Comparison of ENCODE assay signal across 26 cellular contexts in genomic region chr12:6438345-6438744, GRCh38. TPM values are rescaled to one million over a fixed set of nuclear protein-coding genes. Genes with fewer than 3 reads are reported as not detected.
A peak's percentile ranks its signal among the peaks of the same experiment; 100 is the strongest.
DNase-seq lines count a peak whose midpoint lies in the region; ATAC-seq and TF ChIP-seq lines count a peak whose summit lies in the region.
"Had no signal": no experiment of that assay in that cellular context is flagged by ENCODE, and none has a peak within 500 bp of the region (broad histone marks: within the 10 kb centered on the region; RNA-seq: fewer than 3 reads in every experiment).

No MANE protein-coding gene starts in this region.

- ATAC-seq in RWPE2 (ENCODE audit: low read depth), result no peak
- no peak for ATAC-seq in sciatic nerve
- ATAC-seq: activated T-cell treated with anti-CD3 and anti-CD28 coated beads, Interleukin-2, amount 50 U/mL, for 72 hours; left cardiac atrium had no signal

- no peaks in the 10 kb centered on the region for H3K9me3 ChIP-seq in RWPE2 (ENCODE audit: severe bottlenecking)
- H3K9me3 ChIP-seq: transverse colon had no signal

- H3K36me3 Mint-ChIP-seq in activated CD4-positive, alpha-beta T cell treated with anti-CD3 and anti-CD28 coated beads, Interleukin-2, amount 10 ng/mL, durations not matched to agents 24 days and 14 days (ENCODE audit: low read depth), result no peaks in the 10 kb centered on the region
- H3K36me3 Mint-ChIP-seq: neural progenitor cell had no signal

- no peak overlapping the region for H3K4me3 ChIP-seq in RWPE2 (ENCODE audit: severe bottlenecking)
- H3K4me3 ChIP-seq: dorsolateral prefrontal cortex, neural progenitor cell, transverse colon had no signal

- no peaks in the 10 kb centered on the region for H3K36me3 ChIP-seq in RWPE2 (ENCODE audit: low read depth)
- H3K36me3 ChIP-seq: neural progenitor cell, transverse colon had no signal

- intact Hi-C loops in activated CD4-positive, alpha-beta T cell treated with anti-CD3 and anti-CD28 coated beads, Interleukin-2, amount 10 ng/mL, durations not matched to agents 24 days and 14 days (cut with micrococcal nuclease), result no loop called here
- intact Hi-C loops in sciatic nerve (cut with DNase I), result no loop called here

- no peak for DNase-seq in activated CD4-positive, alpha-beta T cell treated with anti-CD3 and anti-CD28 coated beads, Interleukin-2, amount 10 ng/mL, durations not matched to agents 24 days and 14 days
- no peak for DNase-seq in activated CD4-positive, alpha-beta T cell treated with anti-CD3 and anti-CD28 coated beads for 1 hour
- peak; percentile 15 for DNase-seq in RWPE2 (ENCODE audit: low spot score)
- DNase-seq in sciatic nerve (ENCODE audit: low spot score), result peak; percentile 32
- DNase-seq in putamen (ENCODE audit: low spot score), result no peak
- no peak for DNase-seq in KG1 (lab: John Stamatoyannopoulos, UW)
- DNase-seq: 8988T; activated CD4-positive, alpha-beta T cell treated with anti-CD3 and anti-CD28 coated beads, Interleukin-2, amount 50 U/mL, for 1 hour; activated T-cell treated with anti-CD3 and anti-CD28 coated beads, Interleukin-2, amount 50 U/mL, for 72 hours; cerebellar nuclear complex; EL; H9; left cardiac atrium; NCI-H2107; NCI-H446; NCI-H82; stimulated activated CD4-positive, alpha-beta T cell treated with anti-CD3 and anti-CD28 coated beads, Interleukin-15, amount 100 ng/mL, for 24 hours; transverse colon had no signal

- no peaks in the 10 kb centered on the region for H3K4me1 ChIP-seq in RWPE2 (ENCODE audit: insufficient read depth, poor library complexity, severe bottlenecking)
- H3K4me1 ChIP-seq: neural progenitor cell, transverse colon had no signal

- H3K27ac Mint-ChIP-seq in activated CD4-positive, alpha-beta T cell treated with anti-CD3 and anti-CD28 coated beads, Interleukin-2, amount 10 ng/mL, durations not matched to agents 24 days and 14 days, result peak overlapping the region; percentile 51
- H3K27ac Mint-ChIP-seq: CD4-positive, alpha-beta T cell; H9; neural progenitor cell; T-helper 2 cell treated with Interferon-gamma antibody and Interleukin-4, amounts not matched to agents 5 μg/mL and 100 μg/mL, for 36 hours had no signal

- H3K4me3 Mint-ChIP-seq in activated CD4-positive, alpha-beta T cell treated with anti-CD3 and anti-CD28 coated beads, Interleukin-2, amount 10 ng/mL, durations not matched to agents 24 days and 14 days, result no peak overlapping the region
- H3K4me3 Mint-ChIP-seq: activated T-cell treated with anti-CD3 and anti-CD28 coated beads, Interleukin-2, amount 50 U/mL, for 72 hours; CD4-positive, alpha-beta T cell; H9; neural progenitor cell; T-helper 2 cell treated with Interferon-gamma antibody and Interleukin-4, amounts not matched to agents 5 μg/mL and 100 μg/mL, for 36 hours had no signal

- H3K9me3 Mint-ChIP-seq in activated CD4-positive, alpha-beta T cell treated with anti-CD3 and anti-CD28 coated beads, Interleukin-2, amount 10 ng/mL, durations not matched to agents 24 days and 14 days, result no peaks in the 10 kb centered on the region
- H3K9me3 Mint-ChIP-seq: activated T-cell treated with anti-CD3 and anti-CD28 coated beads, Interleukin-2, amount 50 U/mL, for 72 hours; CD4-positive, alpha-beta T cell; neural progenitor cell; T-helper 2 cell treated with Interferon-gamma antibody and Interleukin-4, amounts not matched to agents 5 μg/mL and 100 μg/mL, for 36 hours had no signal

- peaks cover 44% of the 10 kb centered on the region for H3K4me1 Mint-ChIP-seq in activated CD4-positive, alpha-beta T cell treated with anti-CD3 and anti-CD28 coated beads, Interleukin-2, amount 10 ng/mL, durations not matched to agents 24 days and 14 days
- H3K4me1 Mint-ChIP-seq: neural progenitor cell had no signal

- H3K27ac ChIP-seq in RWPE2 (ENCODE audit: poor library complexity, severe bottlenecking), result no peak overlapping the region
- H3K27ac ChIP-seq: dorsolateral prefrontal cortex, neural progenitor cell, transverse colon, VCaP had no signal

- H3K27me3 ChIP-seq in RWPE2 (ENCODE audit: insufficient read depth, poor library complexity, severe bottlenecking), result no peaks in the 10 kb centered on the region
- H3K27me3 ChIP-seq: dorsolateral prefrontal cortex, neural progenitor cell, transverse colon had no signal

- no peaks in the 10 kb centered on the region for H3K27me3 Mint-ChIP-seq in activated CD4-positive, alpha-beta T cell treated with anti-CD3 and anti-CD28 coated beads, Interleukin-2, amount 10 ng/mL, durations not matched to agents 24 days and 14 days
- H3K27me3 Mint-ChIP-seq: CD4-positive, alpha-beta T cell had no signal

- TF ChIP-seq CTCF in RWPE2 (IDR thresholded peaks at IDR 0.05; ENCODE audit: poor library complexity, severe bottlenecking), result no peak

RNA-seq across cellular contexts. Expression of gene CD27, which starts 6.4 kb away (rescaled TPM):
- 74.0 and 77.7 TPM in 2 replicates for total RNA-seq in activated CD4-positive, alpha-beta T cell treated with anti-CD3 and anti-CD28 coated beads, Interleukin-2, amount 10 ng/mL, durations not matched to agents 24 days and 14 days
- 0.58 TPM for total RNA-seq in sciatic nerve
- total RNA-seq: endothelial cell of umbilical vein, MCF 10A had no signal

RNA-seq across cellular contexts. Expression of gene TAPBPL, which starts 13.5 kb away (rescaled TPM):
- 31.9 and 33.0 TPM in 2 replicates for total RNA-seq in activated CD4-positive, alpha-beta T cell treated with anti-CD3 and anti-CD28 coated beads, Interleukin-2, amount 10 ng/mL, durations not matched to agents 24 days and 14 days
- total RNA-seq in sciatic nerve, result 23.5 TPM

RNA-seq across cellular contexts. Expression of gene VAMP1, which starts 32.1 kb away (rescaled TPM):
- 50.0 and 51.2 TPM in 2 replicates for total RNA-seq in activated CD4-positive, alpha-beta T cell treated with anti-CD3 and anti-CD28 coated beads, Interleukin-2, amount 10 ng/mL, durations not matched to agents 24 days and 14 days
- total RNA-seq in sciatic nerve, result 19.9 TPM

RNA-seq across cellular contexts. Expression of gene LTBR, which starts 54.4 kb away (rescaled TPM):
- total RNA-seq in activated CD4-positive, alpha-beta T cell treated with anti-CD3 and anti-CD28 coated beads, Interleukin-2, amount 10 ng/mL, durations not matched to agents 24 days and 14 days, result 1.7 and 2.1 TPM in 2 replicates
- total RNA-seq in sciatic nerve, result 99.7 TPM
- total RNA-seq: OCI-LY7 had no signal

RNA-seq across cellular contexts. Expression of gene MRPL51, which starts 54.7 kb away (rescaled TPM):
- 277 and 280 TPM in 2 replicates for total RNA-seq in activated CD4-positive, alpha-beta T cell treated with anti-CD3 and anti-CD28 coated beads, Interleukin-2, amount 10 ng/mL, durations not matched to agents 24 days and 14 days
- 117 TPM for total RNA-seq in sciatic nerve

Comparison
In these comparisons a context has a peak if more than half of its experiments do, and no peak if none do; other contexts are left out.
1. DNase-seq: peak in RWPE2 (single experiment) and sciatic nerve (single experiment); none in activated CD4-positive, alpha-beta T cell treated with anti-CD3 and anti-CD28 coated beads, Interleukin-2, amount 10 ng/mL, durations not matched to agents 24 days and 14 days (single experiment), activated CD4-positive, alpha-beta T cell treated with anti-CD3 and anti-CD28 coated beads for 1 hour (single experiment), putamen (single experiment) and KG1 (single experiment).
2. RNA of gene CD27, which starts 6.4 kb away (total RNA-seq): 74.0 to 77.7 TPM in activated CD4-positive, alpha-beta T cell treated with anti-CD3 and anti-CD28 coated beads, Interleukin-2, amount 10 ng/mL, durations not matched to agents 24 days and 14 days; 0.58 TPM in sciatic nerve (single experiment); every median in the first group is over 10 times any median in the second.